21 cellular contexts compared by ENCODE assay signal in the genomic region with DNA sequence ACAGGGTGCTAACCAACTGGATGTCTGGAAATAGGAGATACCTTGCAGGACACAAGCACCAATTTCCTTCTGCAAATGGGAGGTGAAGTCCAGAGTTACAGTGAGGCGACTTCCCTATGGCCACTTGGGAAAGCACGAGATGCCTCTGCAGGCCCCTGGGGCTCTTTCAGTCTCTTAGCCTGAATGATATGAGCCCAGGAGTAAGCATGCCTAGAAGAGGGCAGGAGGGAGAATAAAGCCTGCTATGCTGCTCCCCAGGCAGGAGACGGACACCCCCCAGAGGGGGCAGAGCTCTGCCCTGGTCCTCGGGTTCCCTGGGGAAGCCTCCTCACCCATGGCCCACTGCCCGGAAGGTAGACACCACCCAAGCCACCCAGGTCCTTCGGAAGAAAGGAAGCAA.
"Had no signal": no experiment of that assay in that cellular context is flagged by ENCODE, and none has a peak within 500 bp of the region (broad histone marks: within the 10 kb centered on the region; RNA-seq: fewer than 3 reads in every experiment).

No MANE protein-coding gene starts in this region.

- H3K4me1 ChIP-seq: pancreas, right lobe of liver, tibial nerve, upper lobe of left lung had no signal

- H3K4me3 Mint-ChIP-seq: immature natural killer cell; memory B cell; naive thymus-derived CD4-positive, alpha-beta T cell; stimulated activated naive B cell treated with anti-CD40 and anti-IgM and Interleukin-4, amounts not matched to agents 10 μg/mL and 1 μg/mL and 100 μg/mL, for 72 hours; stimulated activated naive CD8-positive, alpha-beta T cell treated with anti-CD3 and anti-CD28 coated beads, Interleukin-15, Interleukin-2, amounts not matched to agents 100 ng/mL and 50 ng/mL, for 24 hours had no signal

- ATAC-seq: naive thymus-derived CD4-positive, alpha-beta T cell; pancreas; stimulated activated naive B cell treated with anti-CD40 and anti-IgM and Interleukin-4, amounts not matched to agents 10 μg/mL and 1 μg/mL and 100 μg/mL, for 72 hours had no signal

- DNase-seq: dorsolateral prefrontal cortex; effector CD4-positive, alpha-beta T cell; hypothalamus; immature natural killer cell; midbrain; naive thymus-derived CD4-positive, alpha-beta T cell; small intestine; stimulated activated CD4-positive, alpha-beta T cell treated with anti-CD3 and anti-CD28 coated beads, Interleukin-15, amount 100 ng/mL, for 24 hours; stimulated activated CD4-positive, alpha-beta T cell treated with anti-CD3 and anti-CD28 coated beads, Interleukin-2, amount 100 ng/mL, for 48 hours; stimulated activated naive B cell treated with anti-CD40 and anti-IgM and Interleukin-4, amounts not matched to agents 10 μg/mL and 1 μg/mL and 100 μg/mL, for 72 hours; upper lobe of left lung had no signal

- H3K4me1 Mint-ChIP-seq: immature natural killer cell; memory B cell; naive thymus-derived CD4-positive, alpha-beta T cell; stimulated activated naive B cell treated with anti-CD40 and anti-IgM and Interleukin-4, amounts not matched to agents 10 μg/mL and 1 μg/mL and 100 μg/mL, for 72 hours had no signal

- FAIRE-seq: frontal cortex, pancreas, small intestine had no signal

- H3K4me3 ChIP-seq: dorsolateral prefrontal cortex, lung, pancreas, right lobe of liver, thoracic aorta, tibial nerve, upper lobe of left lung had no signal

- H3K9me3 Mint-ChIP-seq: stimulated activated naive CD8-positive, alpha-beta T cell treated with anti-CD3 and anti-CD28 coated beads, Interleukin-15, Interleukin-2, amounts not matched to agents 100 ng/mL and 50 ng/mL, for 24 hours had no signal

- H3K36me3 ChIP-seq: neutrophil, pancreas, thoracic aorta, tibial nerve, upper lobe of left lung had no signal

- H3K27me3 Mint-ChIP-seq: progenitor cell of endocrine pancreas had no signal

- H3K27me3 ChIP-seq: dorsolateral prefrontal cortex, neutrophil, pancreas, right lobe of liver, tibial nerve, upper lobe of left lung had no signal

- H3K9me3 ChIP-seq: neutrophil, pancreas, right lobe of liver, thoracic aorta had no signal

- H3K27ac ChIP-seq: dorsolateral prefrontal cortex, neutrophil, pancreas, right lobe of liver, thoracic aorta, tibial nerve, upper lobe of left lung had no signal

- H3K27ac Mint-ChIP-seq: immature natural killer cell; memory B cell; naive thymus-derived CD4-positive, alpha-beta T cell; progenitor cell of endocrine pancreas; stimulated activated naive B cell treated with anti-CD40 and anti-IgM and Interleukin-4, amounts not matched to agents 10 μg/mL and 1 μg/mL and 100 μg/mL, for 72 hours; stimulated activated naive CD8-positive, alpha-beta T cell treated with anti-CD3 and anti-CD28 coated beads, Interleukin-15, Interleukin-2, amounts not matched to agents 100 ng/mL and 50 ng/mL, for 24 hours had no signal
